8 cellular contexts compared by ENCODE assay signal in the genomic region with DNA sequence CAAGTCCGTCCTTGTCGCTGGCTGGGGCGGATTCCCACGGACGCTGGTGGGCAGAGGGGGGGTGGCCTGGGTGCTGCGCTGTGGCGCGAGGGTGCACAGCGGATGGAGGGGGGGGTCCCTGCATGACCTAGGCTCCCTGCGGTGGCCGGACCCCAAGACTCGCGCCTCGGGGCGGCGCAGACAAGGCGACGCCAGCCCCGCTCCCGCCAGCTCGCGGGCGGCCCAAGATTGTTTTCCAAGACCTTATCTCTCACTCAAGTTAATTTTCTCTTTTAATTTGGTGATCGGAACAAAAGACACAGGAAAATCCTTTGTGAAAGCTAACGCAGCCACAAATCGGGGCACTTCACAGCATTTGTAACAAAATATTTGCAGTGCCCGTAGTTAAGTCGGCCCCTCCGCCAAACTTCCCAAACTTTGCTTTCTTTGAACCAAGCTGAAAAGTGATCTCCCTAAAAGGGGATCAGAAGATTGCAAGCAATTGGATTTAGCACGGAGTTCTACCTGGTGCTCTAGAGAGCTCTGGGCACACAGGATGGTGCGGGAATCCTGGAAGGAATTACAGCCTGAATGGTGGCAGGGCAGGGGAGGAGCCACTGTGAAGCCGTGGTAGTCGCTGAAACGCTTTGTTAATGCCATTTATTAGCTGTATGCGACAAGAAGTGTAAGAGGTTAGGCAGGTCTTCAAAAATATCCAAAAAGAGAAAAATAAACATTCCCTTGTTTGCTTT. TPM values are rescaled to one million over a fixed set of nuclear protein-coding genes. Genes with fewer than 3 reads are reported as not detected.
DNase-seq lines count a peak whose midpoint lies in the region; FAIRE-seq and TF ChIP-seq lines count a peak whose summit lies in the region.

No MANE protein-coding gene starts in this region.

- H3K4me1 Mint-ChIP-seq in neural progenitor cell = peaks cover 43% of the 10 kb centered on the region

- H2AFZ ChIP-seq in OCI-LY3 (ENCODE audit: low read depth, low read length) (no peak overlapping the region), neural progenitor cell (replicated peaks) (peak overlapping the region; percentile 26)

- H4K20me1 ChIP-seq in OCI-LY3 (ENCODE audit: insufficient read depth, low read length) = peaks cover 1% of the 10 kb centered on the region
- peaks cover under 1% of the 10 kb centered on the region for H4K20me1 ChIP-seq in neural progenitor cell (ENCODE audit: low read depth)

- no peak for FAIRE-seq in RCC 7860 (lab: Jason Lieb, UNC)

- H3K27ac ChIP-seq in OCI-LY3 (ENCODE audit: low read length) = peak overlapping the region; percentile 94
- peak overlapping the region; percentile 72 to 80 for H3K27ac ChIP-seq in esophagus (ENCODE audit: low read depth in 2 of 2, low read length in 1 of 2)
- peak overlapping the region; percentile 99 for H3K27ac ChIP-seq in neural progenitor cell

- H3K9me3 ChIP-seq in ES-I3 (ENCODE audit: control insufficient read depth, insufficient read depth, low read length) (peaks cover 5% of the 10 kb centered on the region), OCI-LY3 (ENCODE audit: insufficient read depth, low read length) (peaks cover 18% of the 10 kb centered on the region), esophagus (ENCODE audit: control insufficient read depth in 2 of 2, insufficient read depth in 1 of 2, low read depth in 1 of 2, low read length in 1 of 2) (peaks cover 0 to 5% of the 10 kb centered on the region in 2 donors), neural progenitor cell (ENCODE audit: low read depth) (peaks cover 11% of the 10 kb centered on the region)

- peak; percentile 60 for DNase-seq in neural progenitor cell (ENCODE audit: low spot score)
- DNase-seq in mucosa of gallbladder (ENCODE audit: low spot score) = no peak
- no peak for DNase-seq in RCC 7860 (ENCODE audit: low spot score)
- DNase-seq in activated T-cell treated with anti-CD3 and anti-CD28 coated beads for 4 hours = no peak
- no peak for DNase-seq in CD1c-positive myeloid dendritic cell (ENCODE audit: extremely low spot score)

- peaks cover 49% of the 10 kb centered on the region for H3F3A ChIP-seq in neural progenitor cell (ENCODE audit: low read depth)

- H3K27ac Mint-ChIP-seq in neural progenitor cell = peak overlapping the region; percentile 99

- peaks cover 12% of the 10 kb centered on the region for H3K36me3 Mint-ChIP-seq in neural progenitor cell

- H3K36me3 ChIP-seq in ES-I3 (ENCODE audit: insufficient read depth, low read length) = no peaks in the 10 kb centered on the region
- peaks cover 29% of the 10 kb centered on the region for H3K36me3 ChIP-seq in OCI-LY3 (replicated peaks; ENCODE audit: low read depth, low read length)
- no peaks in the 10 kb centered on the region for H3K36me3 ChIP-seq in esophagus (ENCODE audit: control insufficient read depth in 2 of 2, insufficient read depth in 2 of 2, low read length in 1 of 2)
- no peaks in the 10 kb centered on the region for H3K36me3 ChIP-seq in neural progenitor cell

- H3K4me3 ChIP-seq in OCI-LY3 (ENCODE audit: low read length) = peak overlapping the region; percentile 74
- H3K4me3 ChIP-seq in esophagus (ENCODE audit: low read depth in 1 of 2, low read length in 2 of 2) = peak overlapping the region; percentile 22 to 39
- peak overlapping the region; percentile 45 for H3K4me3 ChIP-seq in neural progenitor cell

- H3K79me2 ChIP-seq in OCI-LY3 (ENCODE audit: low read length) = peaks cover 34% of the 10 kb centered on the region
- peaks cover 2% of the 10 kb centered on the region for H3K79me2 ChIP-seq in neural progenitor cell (ENCODE audit: low read depth)

- H3K9ac ChIP-seq in ES-I3 (ENCODE audit: low read depth, low read length) (peak overlapping the region; percentile 66), OCI-LY3 (ENCODE audit: low read length) (peak overlapping the region; percentile 89), neural progenitor cell (no peak overlapping the region)

- H3K27me3 Mint-ChIP-seq in neural progenitor cell (ENCODE audit: insufficient read depth, low read depth) = peaks cover 15% of the 10 kb centered on the region

- peak overlapping the region; percentile 90 for H3K4me2 ChIP-seq in OCI-LY3 (ENCODE audit: low read length)
- peak overlapping the region; percentile 85 for H3K4me2 ChIP-seq in neural progenitor cell

- WGBS in esophagus, 2 donors = 9 to 19% methylated on average over 31 to 35 of the region's 35 CpGs

- H3K4me1 ChIP-seq in ES-I3 (ENCODE audit: insufficient read depth, low read length) (0 out of 2 replicates have a peak, but pooled peaks cover 13% of the 10 kb centered on the region), OCI-LY3 (ENCODE audit: low read length) (peaks cover 30% of the 10 kb centered on the region), esophagus (ENCODE audit: control insufficient read depth in 2 of 2, insufficient read depth in 2 of 2, low read length in 1 of 2) (peaks cover 2 to 5% of the 10 kb centered on the region in 2 donors), neural progenitor cell (peaks cover 38% of the 10 kb centered on the region)

- H3K27me3 ChIP-seq in OCI-LY3 (ENCODE audit: low read depth, low read length) = no peaks in the 10 kb centered on the region
- no peaks in the 10 kb centered on the region for H3K27me3 ChIP-seq in esophagus (ENCODE audit: control insufficient read depth in 1 of 2, insufficient read depth in 2 of 2, low read length in 2 of 2)
- peaks cover 23% of the 10 kb centered on the region for H3K27me3 ChIP-seq in neural progenitor cell

- TF ChIP-seq CTCF in OCI-LY3 (IDR thresholded peaks at IDR 0.05; ENCODE audit: low read depth, low read length) = no peak
- no peak for TF ChIP-seq CTCF in neural progenitor cell (IDR thresholded peaks at IDR 0.05)

- peaks cover 27% of the 10 kb centered on the region for H3K9me3 Mint-ChIP-seq in neural progenitor cell

- peak overlapping the region; percentile 88 for H3K4me3 Mint-ChIP-seq in neural progenitor cell

RNA-seq across cellular contexts. Expression of a gene that starts 4.8 kb away (rescaled TPM):
- 10 to 100 TPM; 12.7 to 23.1 TPM for polyA plus RNA-seq in esophagus
- 140 and 224 TPM in 2 replicates for total RNA-seq in neural progenitor cell (ENCODE audit: low replicate concordance)
- total RNA-seq in mucosa of gallbladder = 208 TPM
